ENCODE assay signal across 1 cellular context in genomic region chr19:55580628-55581144, GRCh38.
TF ChIP-seq lines count a peak whose summit lies in the region.

A gene with protein sequence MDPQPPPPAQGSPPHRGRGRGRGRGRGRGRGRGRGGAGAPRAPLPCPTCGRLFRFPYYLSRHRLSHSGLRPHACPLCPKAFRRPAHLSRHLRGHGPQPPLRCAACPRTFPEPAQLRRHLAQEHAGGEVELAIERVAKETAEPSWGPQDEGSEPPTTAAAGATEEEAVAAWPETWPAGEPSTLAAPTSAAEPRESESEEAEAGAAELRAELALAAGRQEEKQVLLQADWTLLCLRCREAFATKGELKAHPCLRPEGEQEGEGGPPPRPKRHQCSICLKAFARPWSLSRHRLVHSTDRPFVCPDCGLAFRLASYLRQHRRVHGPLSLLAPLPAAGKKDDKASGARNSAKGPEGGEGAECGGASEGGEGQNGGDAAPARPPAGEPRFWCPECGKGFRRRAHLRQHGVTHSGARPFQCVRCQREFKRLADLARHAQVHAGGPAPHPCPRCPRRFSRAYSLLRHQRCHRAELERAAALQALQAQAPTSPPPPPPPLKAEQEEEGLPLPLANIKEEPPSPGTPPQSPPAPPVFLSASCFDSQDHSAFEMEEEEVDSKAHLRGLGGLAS (minus strand): TSS chr19:55580848. CDS start chr19:55579639, 1,209 bp downstream.

TF ChIP-seq in HepG2, 621 proteins besides CTCF, POLR2A, EP300 and RAD21 (continued from another document and continues in another):
- TF ChIP-seq, protein P1, sequence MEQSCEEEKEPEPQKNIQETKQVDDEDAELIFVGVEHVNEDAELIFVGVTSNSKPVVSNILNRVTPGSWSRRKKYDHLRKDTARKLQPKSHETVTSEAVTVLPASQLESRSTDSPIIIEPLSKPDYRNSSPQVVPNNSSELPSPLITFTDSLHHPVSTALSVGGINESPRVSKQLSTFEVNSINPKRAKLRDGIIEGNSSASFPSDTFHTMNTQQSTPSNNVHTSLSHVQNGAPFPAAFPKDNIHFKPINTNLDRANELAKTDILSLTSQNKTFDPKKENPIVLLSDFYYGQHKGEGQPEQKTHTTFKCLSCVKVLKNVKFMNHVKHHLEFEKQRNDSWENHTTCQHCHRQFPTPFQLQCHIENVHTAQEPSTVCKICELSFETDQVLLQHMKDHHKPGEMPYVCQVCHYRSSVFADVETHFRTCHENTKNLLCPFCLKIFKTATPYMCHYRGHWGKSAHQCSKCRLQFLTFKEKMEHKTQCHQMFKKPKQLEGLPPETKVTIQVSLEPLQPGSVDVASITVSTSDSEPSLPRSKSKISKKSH (CRISPR knock-in tag; IDR thresholded peaks at IDR 0.05; ENCODE audit: borderline replicate concordance): no peak
- TF ChIP-seq E2F1 (CRISPR knock-in tag; IDR thresholded peaks at IDR 0.05): no peak
- TF ChIP-seq ZNF678 (CRISPR knock-in tag; IDR thresholded peaks at IDR 0.05): no peak
- TF ChIP-seq SMAD3 (CRISPR knock-in tag; IDR thresholded peaks at IDR 0.05): 0 out of 2 replicates have a peak, but pooled peaks have one; percentile 11
- TF ChIP-seq NCOA1 (CRISPR knock-in tag; IDR thresholded peaks at IDR 0.05): no peak
- TF ChIP-seq, protein P2, sequence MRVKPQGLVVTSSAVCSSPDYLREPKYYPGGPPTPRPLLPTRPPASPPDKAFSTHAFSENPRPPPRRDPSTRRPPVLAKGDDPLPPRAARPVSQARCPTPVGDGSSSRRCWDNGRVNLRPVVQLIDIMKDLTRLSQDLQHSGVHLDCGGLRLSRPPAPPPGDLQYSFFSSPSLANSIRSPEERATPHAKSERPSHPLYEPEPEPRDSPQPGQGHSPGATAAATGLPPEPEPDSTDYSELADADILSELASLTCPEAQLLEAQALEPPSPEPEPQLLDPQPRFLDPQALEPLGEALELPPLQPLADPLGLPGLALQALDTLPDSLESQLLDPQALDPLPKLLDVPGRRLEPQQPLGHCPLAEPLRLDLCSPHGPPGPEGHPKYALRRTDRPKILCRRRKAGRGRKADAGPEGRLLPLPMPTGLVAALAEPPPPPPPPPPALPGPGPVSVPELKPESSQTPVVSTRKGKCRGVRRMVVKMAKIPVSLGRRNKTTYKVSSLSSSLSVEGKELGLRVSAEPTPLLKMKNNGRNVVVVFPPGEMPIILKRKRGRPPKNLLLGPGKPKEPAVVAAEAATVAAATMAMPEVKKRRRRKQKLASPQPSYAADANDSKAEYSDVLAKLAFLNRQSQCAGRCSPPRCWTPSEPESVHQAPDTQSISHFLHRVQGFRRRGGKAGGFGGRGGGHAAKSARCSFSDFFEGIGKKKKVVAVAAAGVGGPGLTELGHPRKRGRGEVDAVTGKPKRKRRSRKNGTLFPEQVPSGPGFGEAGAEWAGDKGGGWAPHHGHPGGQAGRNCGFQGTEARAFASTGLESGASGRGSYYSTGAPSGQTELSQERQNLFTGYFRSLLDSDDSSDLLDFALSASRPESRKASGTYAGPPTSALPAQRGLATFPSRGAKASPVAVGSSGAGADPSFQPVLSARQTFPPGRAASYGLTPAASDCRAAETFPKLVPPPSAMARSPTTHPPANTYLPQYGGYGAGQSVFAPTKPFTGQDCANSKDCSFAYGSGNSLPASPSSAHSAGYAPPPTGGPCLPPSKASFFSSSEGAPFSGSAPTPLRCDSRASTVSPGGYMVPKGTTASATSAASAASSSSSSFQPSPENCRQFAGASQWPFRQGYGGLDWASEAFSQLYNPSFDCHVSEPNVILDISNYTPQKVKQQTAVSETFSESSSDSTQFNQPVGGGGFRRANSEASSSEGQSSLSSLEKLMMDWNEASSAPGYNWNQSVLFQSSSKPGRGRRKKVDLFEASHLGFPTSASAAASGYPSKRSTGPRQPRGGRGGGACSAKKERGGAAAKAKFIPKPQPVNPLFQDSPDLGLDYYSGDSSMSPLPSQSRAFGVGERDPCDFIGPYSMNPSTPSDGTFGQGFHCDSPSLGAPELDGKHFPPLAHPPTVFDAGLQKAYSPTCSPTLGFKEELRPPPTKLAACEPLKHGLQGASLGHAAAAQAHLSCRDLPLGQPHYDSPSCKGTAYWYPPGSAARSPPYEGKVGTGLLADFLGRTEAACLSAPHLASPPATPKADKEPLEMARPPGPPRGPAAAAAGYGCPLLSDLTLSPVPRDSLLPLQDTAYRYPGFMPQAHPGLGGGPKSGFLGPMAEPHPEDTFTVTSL (CRISPR knock-in tag; IDR thresholded peaks at IDR 0.05; ENCODE audit: borderline replicate concordance): no peak
- peak; percentile 61; the same call in 1 of the 2 replicates for TF ChIP-seq FOSL2 (CRISPR knock-in tag; IDR thresholded peaks at IDR 0.05)
- TF ChIP-seq NFYC (CRISPR knock-in tag; IDR thresholded peaks at IDR 0.05): no peak
- no peak for TF ChIP-seq FLYWCH1 (CRISPR knock-in tag; IDR thresholded peaks at IDR 0.05)
- no peak for TF ChIP-seq ZNF282 (IDR thresholded peaks at IDR 0.05; ENCODE audit: partially characterized antibody)
- TF ChIP-seq GFI1 (CRISPR knock-in tag; IDR thresholded peaks at IDR 0.05; ENCODE audit: borderline replicate concordance): no peak
- no peak for TF ChIP-seq NFIB (CRISPR knock-in tag; IDR thresholded peaks at IDR 0.05; ENCODE audit: borderline replicate concordance)
- TF ChIP-seq ZNF7 (CRISPR knock-in tag; IDR thresholded peaks at IDR 0.05): no peak
- TF ChIP-seq HOXA3 (CRISPR knock-in tag; IDR thresholded peaks at IDR 0.05): peak; percentile 42; the same call in 1 of the 2 replicates
- TF ChIP-seq ZNF597 (CRISPR knock-in tag; IDR thresholded peaks at IDR 0.05): no peak
- TF ChIP-seq SP2 (CRISPR knock-in tag; IDR thresholded peaks at IDR 0.05): no peak; the same call in 1 of the 2 replicates
- TF ChIP-seq ZSCAN31 (CRISPR knock-in tag; IDR thresholded peaks at IDR 0.05; ENCODE audit: low read depth): no peak; the same call in 1 of the 2 replicates
- TF ChIP-seq ZNF510 (CRISPR knock-in tag; IDR thresholded peaks at IDR 0.05; ENCODE audit: low read depth): no peak
- no peak for TF ChIP-seq EED (CRISPR knock-in tag; IDR thresholded peaks at IDR 0.05)
- TF ChIP-seq MEIS1 (CRISPR knock-in tag; IDR thresholded peaks at IDR 0.05; ENCODE audit: borderline replicate concordance): 0 out of 2 replicates have a peak, but pooled peaks have one; percentile 45
- TF ChIP-seq KLF11 (CRISPR knock-in tag; IDR thresholded peaks at IDR 0.05): no peak
- peak; percentile 76 for TF ChIP-seq ELF3 (CRISPR knock-in tag; IDR thresholded peaks at IDR 0.05)
- peak; percentile 84 for TF ChIP-seq GABPA (IDR thresholded peaks at IDR 0.05; ENCODE audit: low read depth, low read length)
- peak; percentile 93 for TF ChIP-seq GABPA (CRISPR knock-in tag; IDR thresholded peaks at IDR 0.05; ENCODE audit: low read depth)
- peak; percentile 56; the same call in 1 of the 2 replicates for TF ChIP-seq ZNF547 (CRISPR knock-in tag; IDR thresholded peaks at IDR 0.05)
- TF ChIP-seq POLR2AphosphoS2 (IDR thresholded peaks at IDR 0.05; ENCODE audit: low read depth, low read length): no peak
- 0 out of 2 replicates have a peak, but pooled peaks have one; percentile 47 for TF ChIP-seq ZHX2 (IDR thresholded peaks at IDR 0.05; ENCODE audit: low read depth)
- no peak for TF ChIP-seq ZHX2 (CRISPR knock-in tag; IDR thresholded peaks at IDR 0.05; ENCODE audit: borderline replicate concordance)
- TF ChIP-seq YEATS2 (CRISPR knock-in tag; IDR thresholded peaks at IDR 0.05; ENCODE audit: borderline replicate concordance): peak; percentile 71
- TF ChIP-seq HOXD1 (CRISPR knock-in tag; IDR thresholded peaks at IDR 0.05): 0 out of 2 replicates have a peak, but pooled peaks have one; percentile 53
- TF ChIP-seq ZNF12 (CRISPR knock-in tag; IDR thresholded peaks at IDR 0.05): peak; percentile 52; the same call in 1 of the 2 replicates
- TF ChIP-seq, protein P3, sequence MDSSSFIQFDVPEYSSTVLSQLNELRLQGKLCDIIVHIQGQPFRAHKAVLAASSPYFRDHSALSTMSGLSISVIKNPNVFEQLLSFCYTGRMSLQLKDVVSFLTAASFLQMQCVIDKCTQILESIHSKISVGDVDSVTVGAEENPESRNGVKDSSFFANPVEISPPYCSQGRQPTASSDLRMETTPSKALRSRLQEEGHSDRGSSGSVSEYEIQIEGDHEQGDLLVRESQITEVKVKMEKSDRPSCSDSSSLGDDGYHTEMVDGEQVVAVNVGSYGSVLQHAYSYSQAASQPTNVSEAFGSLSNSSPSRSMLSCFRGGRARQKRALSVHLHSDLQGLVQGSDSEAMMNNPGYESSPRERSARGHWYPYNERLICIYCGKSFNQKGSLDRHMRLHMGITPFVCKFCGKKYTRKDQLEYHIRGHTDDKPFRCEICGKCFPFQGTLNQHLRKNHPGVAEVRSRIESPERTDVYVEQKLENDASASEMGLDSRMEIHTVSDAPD (CRISPR knock-in tag; IDR thresholded peaks at IDR 0.05): no peak
- TF ChIP-seq ZNF570 (CRISPR knock-in tag; IDR thresholded peaks at IDR 0.05; ENCODE audit: borderline replicate concordance): no peak
- peak; percentile 24; the same call in 1 of the 2 replicates for TF ChIP-seq ARID5B (CRISPR knock-in tag; IDR thresholded peaks at IDR 0.05)
- no peak for TF ChIP-seq ZNF446 (CRISPR knock-in tag; IDR thresholded peaks at IDR 0.05)
- peak; percentile 33; the same call in 1 of the 2 replicates for TF ChIP-seq POLR2AphosphoS5 (IDR thresholded peaks at IDR 0.05; ENCODE audit: low read depth, low read length)
- no peak for TF ChIP-seq CENPX (CRISPR knock-in tag; IDR thresholded peaks at IDR 0.05)
- TF ChIP-seq ZNF263 (CRISPR knock-in tag; IDR thresholded peaks at IDR 0.05): peak; percentile 69
